ENCODE assay signal across 14 cellular contexts in genomic region chr20:38117635-38118034, GRCh38. TPM values are rescaled to one million over a fixed set of nuclear protein-coding genes. Genes with fewer than 3 reads are reported as not detected.
DNase-seq lines count a peak whose midpoint lies in the region; ATAC-seq and TF ChIP-seq lines count a peak whose summit lies in the region.
"Had no signal": no experiment of that assay in that cellular context is flagged by ENCODE, and none has a peak within 500 bp of the region (broad histone marks: within the 10 kb centered on the region; RNA-seq: fewer than 3 reads in every experiment).

No MANE protein-coding gene starts in this region.

- no peak overlapping the region for H3K4me3 Mint-ChIP-seq in effector memory CD8-positive, alpha-beta T cell
- H3K4me3 Mint-ChIP-seq: activated B cell treated with CpG ODN at 0.5 μM for 24 hours, nephron progenitor cell had no signal

- H3K27ac Mint-ChIP-seq in effector memory CD8-positive, alpha-beta T cell: no peak overlapping the region
- H3K27ac Mint-ChIP-seq: activated B cell treated with CpG ODN at 0.5 μM for 24 hours, nephron progenitor cell had no signal

- no peaks in the 10 kb centered on the region for H3K4me1 Mint-ChIP-seq in effector memory CD8-positive, alpha-beta T cell (ENCODE audit: low read depth in 2 of 2)

- no peak overlapping the region for H3K4me3 ChIP-seq in cardiac muscle cell
- no peak overlapping the region for H3K4me3 ChIP-seq in foreskin fibroblast (ENCODE audit: low read depth in 1 of 2, low read length in 2 of 2)
- H3K4me3 ChIP-seq: transverse colon had no signal

- no peak for TF ChIP-seq CTCF in cardiac muscle cell (IDR thresholded peaks at IDR 0.05; ENCODE audit: low read depth, low read length)
- TF ChIP-seq CTCF in foreskin fibroblast (IDR thresholded peaks at IDR 0.05; ENCODE audit: low read depth, low read length): no peak

- H3K9me3 ChIP-seq in cardiac muscle cell (ENCODE audit: low read depth): no peaks in the 10 kb centered on the region
- H3K9me3 ChIP-seq: transverse colon had no signal

- H3K9me3 Mint-ChIP-seq in effector memory CD8-positive, alpha-beta T cell: no peaks in the 10 kb centered on the region
- H3K9me3 Mint-ChIP-seq: activated B cell treated with CpG ODN at 0.5 μM for 24 hours had no signal

- H3K27me3 Mint-ChIP-seq in effector memory CD8-positive, alpha-beta T cell: no peaks in the 10 kb centered on the region
- H3K27me3 Mint-ChIP-seq: activated B cell treated with CpG ODN at 0.5 μM for 24 hours had no signal

- H3K36me3 Mint-ChIP-seq in effector memory CD8-positive, alpha-beta T cell (ENCODE audit: insufficient read depth): no peaks in the 10 kb centered on the region

- ATAC-seq in left ventricle myocardium superior: no peak
- no peak for ATAC-seq in HG03469 (IDR thresholded peaks at IDR 0.05; ENCODE audit: unreplicated experiment)
- ATAC-seq in effector memory CD8-positive, alpha-beta T cell (replicated peaks): no peak
- ATAC-seq in HG03439 (IDR thresholded peaks at IDR 0.05; ENCODE audit: unreplicated experiment): no peak
- ATAC-seq: left colon, Right ventricle myocardium inferior had no signal

- peaks cover 5% of the 10 kb centered on the region for H3K4me1 ChIP-seq in cardiac muscle cell (ENCODE audit: low read depth)

- intact Hi-C loops in left ventricle myocardium superior (cut with micrococcal nuclease): no loop called here

- peak overlapping the region; percentile 55 for H3K27ac ChIP-seq in cardiac muscle cell
- H3K27ac ChIP-seq: transverse colon had no signal

- H3K36me3 ChIP-seq in cardiac muscle cell: no peaks in the 10 kb centered on the region
- H3K36me3 ChIP-seq: transverse colon had no signal

- DNase-seq in cardiac muscle cell (ENCODE audit: low read depth in 1 of 2, low spot score in 1 of 2) (peak in 1 of 2 donors; percentile 68), left ventricle myocardium superior (no peak), SW480 (ENCODE audit: low spot score) (peak; percentile 91), foreskin fibroblast (peak; percentile 55 to 69), ureter (ENCODE audit: low spot score) (peak; percentile 36)
- DNase-seq in effector memory CD8-positive, alpha-beta T cell: no peak
- DNase-seq: activated B cell treated with CpG ODN at 0.5 μM for 24 hours, DMS79 treated with DMSO at 0.1 percent for 48 hours, left colon, nephron progenitor cell, transverse colon had no signal

- H3K27me3 ChIP-seq in cardiac muscle cell: no peaks in the 10 kb centered on the region
- H3K27me3 ChIP-seq: transverse colon had no signal

RNA-seq across cellular contexts. Expression of gene TGM2, which starts 47.4 kb away (rescaled TPM):
- total RNA-seq in cardiac muscle cell: 144 and 275 TPM in 2 replicates
- polyA plus RNA-seq in cardiac muscle cell: 119 and 192 TPM in 2 replicates
- 473 TPM for total RNA-seq in left ventricle myocardium superior
- total RNA-seq in ureter: 143 TPM

Comparison
In these comparisons a context has a peak if more than half of its experiments do, and no peak if none do; other contexts are left out.
1. DNase-seq: peak in SW480 (single experiment), foreskin fibroblast (2 of 2) and ureter (single experiment); none in left ventricle myocardium superior (single experiment) and effector memory CD8-positive, alpha-beta T cell (0 of 3).